In genomic region chr20:4092136-4092479, GRCh38 we compare ENCODE assay signal across 10 cellular contexts.
"Had no signal": no experiment of that assay in that cellular context is flagged by ENCODE, and none has a peak within 500 bp of the region (broad histone marks: within the 10 kb centered on the region; RNA-seq: fewer than 3 reads in every experiment).

No MANE protein-coding gene starts in this region.

- DNase-seq: naive B cell; stimulated activated naive B cell treated with anti-CD40 and anti-IgM and Interleukin-4, amounts not matched to agents 10 μg/mL and 1 μg/mL and 100 μg/mL, for 72 hours; tibial artery had no signal

- H3K36me3 ChIP-seq: left lung, tibial artery, uterus had no signal

- H3K4me3 ChIP-seq: dorsolateral prefrontal cortex, hepatocyte, left lung, tibial artery, uterus had no signal

- H3K27me3 ChIP-seq: dorsolateral prefrontal cortex, hepatocyte, left lung, tibial artery, uterus had no signal

- H3K9me3 Mint-ChIP-seq: activated T-cell treated with anti-CD3 and anti-CD28 coated beads, Interleukin-2, amount 50 U/mL, for 24 hours had no signal

- H3K9me3 ChIP-seq: tibial artery, uterus had no signal

- H3K27ac Mint-ChIP-seq: activated CD8-positive, alpha-beta memory T cell treated with anti-CD3 and anti-CD28 coated beads, Interleukin-2, amount 10 ng/mL, durations not matched to agents 7 days and 5 days; activated T-cell treated with anti-CD3 and anti-CD28 coated beads, Interleukin-2, amount 50 U/mL, for 24 hours; endodermal cell; naive B cell; stimulated activated naive B cell treated with anti-CD40 and anti-IgM and Interleukin-4, amounts not matched to agents 10 μg/mL and 1 μg/mL and 100 μg/mL, for 72 hours had no signal

- H3K4me1 ChIP-seq: uterus had no signal

- H2AFZ ChIP-seq: hepatocyte had no signal

- H3K79me2 ChIP-seq: hepatocyte had no signal

- H3K36me3 Mint-ChIP-seq: stimulated activated naive B cell treated with anti-CD40 and anti-IgM and Interleukin-4, amounts not matched to agents 10 μg/mL and 1 μg/mL and 100 μg/mL, for 72 hours had no signal

- H3K4me3 Mint-ChIP-seq: activated CD8-positive, alpha-beta memory T cell treated with anti-CD3 and anti-CD28 coated beads, Interleukin-2, amount 10 ng/mL, durations not matched to agents 7 days and 5 days; activated T-cell treated with anti-CD3 and anti-CD28 coated beads, Interleukin-2, amount 50 U/mL, for 24 hours; endodermal cell; stimulated activated naive B cell treated with anti-CD40 and anti-IgM and Interleukin-4, amounts not matched to agents 10 μg/mL and 1 μg/mL and 100 μg/mL, for 72 hours had no signal

- H3K27ac ChIP-seq: dorsolateral prefrontal cortex, tibial artery, uterus had no signal
